ENCODE assay signal across 15 cellular contexts in genomic region chr7:1815051-1815481, GRCh38.
DNase-seq lines count a peak whose midpoint lies in the region; ATAC-seq and TF ChIP-seq lines count a peak whose summit lies in the region.
"Had no signal": no experiment of that assay in that cellular context is flagged by ENCODE, and none has a peak within 500 bp of the region (broad histone marks: within the 10 kb centered on the region; RNA-seq: fewer than 3 reads in every experiment).

No MANE protein-coding gene starts in this region.

- no peaks in the 10 kb centered on the region for H3K27me3 ChIP-seq in H7 (ENCODE audit: control insufficient read depth, insufficient read depth, low read length)
- H3K27me3 ChIP-seq in WERI-Rb-1 (ENCODE audit: insufficient read depth, low read depth, severe bottlenecking), result no peaks in the 10 kb centered on the region
- H3K27me3 ChIP-seq: testis had no signal

- H3K36me3 Mint-ChIP-seq in activated naive CD4-positive, alpha-beta T cell treated with anti-CD3 and anti-CD28 coated beads, Interleukin-2, amount 10 ng/mL, durations not matched to agents 7 days and 5 days, result peaks cover 2% of the 10 kb centered on the region

- no peaks in the 10 kb centered on the region for H3K36me3 ChIP-seq in H7 (replicated peaks; ENCODE audit: control insufficient read depth, insufficient read depth, low read length)
- no peaks in the 10 kb centered on the region; the same call in 1 of the 2 replicates for H3K36me3 ChIP-seq in WERI-Rb-1

- no peaks in the 10 kb centered on the region for H3K9me3 Mint-ChIP-seq in activated naive CD4-positive, alpha-beta T cell treated with anti-CD3 and anti-CD28 coated beads, Interleukin-2, amount 10 ng/mL, durations not matched to agents 7 days and 5 days
- H3K9me3 Mint-ChIP-seq: effector memory CD8-positive, alpha-beta T cell had no signal

- H3K27ac ChIP-seq in WERI-Rb-1, result peak overlapping the region; percentile 73
- H3K27ac ChIP-seq: skin epidermis, testis had no signal

- H3K27me3 Mint-ChIP-seq in activated naive CD4-positive, alpha-beta T cell treated with anti-CD3 and anti-CD28 coated beads, Interleukin-2, amount 10 ng/mL, durations not matched to agents 7 days and 5 days, result peaks cover 19% of the 10 kb centered on the region
- H3K27me3 Mint-ChIP-seq: B cell; effector memory CD8-positive, alpha-beta T cell had no signal

- ATAC-seq in GM21737 (IDR thresholded peaks at IDR 0.05; ENCODE audit: unreplicated experiment) (no peak), GM18502 (IDR thresholded peaks at IDR 0.05; ENCODE audit: poor library complexity, unreplicated experiment) (no peak)
- ATAC-seq: effector memory CD8-positive, alpha-beta T cell had no signal

- DNase-seq in H7 (peak; percentile 61), NCI-H2171 treated with DMSO at 0.1 percent for 48 hours (lab: John Stamatoyannopoulos, UW) (peak; percentile 94), WERI-Rb-1 (peak; percentile 80), skeletal muscle cell (ENCODE audit: low read depth) (peak; percentile 31)
- DNase-seq in activated naive CD4-positive, alpha-beta T cell treated with anti-CD3 and anti-CD28 coated beads, Interleukin-2, amount 10 ng/mL, durations not matched to agents 7 days and 5 days, result no peak
- DNase-seq: caudate nucleus; DMS53; effector memory CD8-positive, alpha-beta T cell; NCI-H1048; OCI-M1; testis had no signal

- TF ChIP-seq CTCF in WERI-Rb-1 (IDR thresholded peaks at IDR 0.05; ENCODE audit: low read depth, low read length), result no peak

- no peaks in the 10 kb centered on the region for H3K9me3 ChIP-seq in WERI-Rb-1 (ENCODE audit: severe bottlenecking)
- H3K9me3 ChIP-seq: testis had no signal

- CTCF ChIA-PET in activated naive CD4-positive, alpha-beta T cell treated with anti-CD3 and anti-CD28 coated beads, Interleukin-2, amount 10 ng/mL, durations not matched to agents 7 days and 5 days (lab: Charles Lee), result no interaction called here

- no peak overlapping the region for H3K4me3 ChIP-seq in H7 (ENCODE audit: insufficient read depth, low read depth, low read length)
- no peak overlapping the region for H3K4me3 ChIP-seq in WERI-Rb-1 (ENCODE audit: low read depth, low read length)
- no peak overlapping the region for H3K4me3 ChIP-seq in skeletal muscle cell (ENCODE audit: low read depth, low read length)
- H3K4me3 ChIP-seq: skin epidermis, testis had no signal

- H3K4me3 Mint-ChIP-seq in activated naive CD4-positive, alpha-beta T cell treated with anti-CD3 and anti-CD28 coated beads, Interleukin-2, amount 10 ng/mL, durations not matched to agents 7 days and 5 days, result no peak overlapping the region
- H3K4me3 Mint-ChIP-seq: B cell; effector memory CD8-positive, alpha-beta T cell had no signal

- H3K27ac Mint-ChIP-seq in activated naive CD4-positive, alpha-beta T cell treated with anti-CD3 and anti-CD28 coated beads, Interleukin-2, amount 10 ng/mL, durations not matched to agents 7 days and 5 days, result no peak overlapping the region
- H3K27ac Mint-ChIP-seq: B cell; effector memory CD8-positive, alpha-beta T cell had no signal

- H3K4me1 Mint-ChIP-seq in activated naive CD4-positive, alpha-beta T cell treated with anti-CD3 and anti-CD28 coated beads, Interleukin-2, amount 10 ng/mL, durations not matched to agents 7 days and 5 days, result peaks cover 14% of the 10 kb centered on the region
